ENCODE assay signal across 31 cellular contexts in genomic region chr21:28617300-28617699, GRCh38.
"Had no signal": no experiment of that assay in that cellular context is flagged by ENCODE, and none has a peak within 500 bp of the region (broad histone marks: within the 10 kb centered on the region; RNA-seq: fewer than 3 reads in every experiment).

No MANE protein-coding gene starts in this region.

- H3K4me3 ChIP-seq: cardiac muscle cell, Peyer's patch had no signal

- H3K4me1 ChIP-seq: Peyer's patch had no signal

- H3K36me3 ChIP-seq: cardiac muscle cell, Peyer's patch had no signal

- H3K9me3 ChIP-seq: Peyer's patch had no signal

- DNase-seq: activated CD4-positive, alpha-beta T cell treated with anti-CD3 and anti-CD28 coated beads for 1 hour; activated CD4-positive, alpha-beta T cell treated with anti-CD3 and anti-CD28 coated beads for 48 hours; activated CD4-positive, CD25-positive, alpha-beta regulatory T cell; activated CD8-positive, alpha-beta T cell treated with anti-CD3 and anti-CD28 coated beads for 36 hours; activated effector memory CD4-positive, alpha-beta T cell treated with anti-CD3 and anti-CD28 coated beads, Interleukin-2, amount 50 U/mL, for 16 hours; activated naive CD4-positive, alpha-beta T cell; activated naive CD4-positive, alpha-beta T cell treated with anti-CD3 and anti-CD28 coated beads, Interleukin-2, amount 50 U/mL, for 16 hours; activated naive CD8-positive, alpha-beta T cell treated with anti-CD3 and anti-CD28 coated beads for 36 hours; activated T-cell treated with anti-CD3 and anti-CD28 coated beads, Interleukin-2, amount 50 U/mL, for 1 hour; activated T-cell treated with anti-CD3 and anti-CD28 coated beads, Interleukin-2, amount 50 U/mL, for 72 hours; amniotic stem cell; aorta; Karpas-422; KBM-7; NCI-H1105 treated with DMSO at 0.1 percent for 48 hours; NCI-H1436; NCI-H1694; NCI-H1930; NCI-H2081 treated with DMSO at 0.1 percent for 48 hours; NCI-H226; NCI-H446 treated with DMSO at 0.1 percent for 48 hours; NCI-H524 treated with DMSO at 0.1 percent for 48 hours; Peyer's patch; RPMI8226; SW 1271; T-helper 1 cell; T-helper 2 cell; T-helper 9 cell had no signal

- H3K27ac ChIP-seq: cardiac muscle cell, Peyer's patch, VCaP had no signal

- H3K27me3 ChIP-seq: cardiac muscle cell, Peyer's patch had no signal

- ATAC-seq: activated CD8-positive, alpha-beta T cell treated with anti-CD3 and anti-CD28 coated beads for 36 hours; activated T-cell treated with anti-CD3 and anti-CD28 coated beads, Interleukin-2, amount 50 U/mL, for 72 hours; activated T-helper 17 cell treated with anti-CD3 and anti-CD28 coated beads, Interleukin-2, amount 50 U/mL, for 72 hours had no signal
